Comparison of ENCODE assay signal across 8 cellular contexts in the genomic region with DNA sequence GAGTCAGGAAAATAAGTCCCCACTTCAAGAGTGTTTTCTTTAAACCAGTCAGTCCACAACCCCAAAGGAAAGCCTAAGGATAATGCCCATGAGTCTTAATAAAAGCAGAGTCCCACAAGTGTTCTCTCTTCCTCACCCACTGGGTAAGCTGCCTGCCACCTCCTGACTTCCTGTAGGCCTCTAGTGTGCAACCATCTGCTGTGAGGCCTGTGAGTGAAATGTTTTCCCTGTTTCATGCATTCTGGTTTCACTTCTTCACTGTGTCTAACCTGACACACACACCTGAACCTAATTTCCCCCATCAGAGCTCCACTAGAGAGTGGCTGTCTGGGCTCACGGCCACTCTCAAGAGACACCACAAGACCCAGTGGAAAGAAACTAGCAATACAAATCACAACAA. TPM values are rescaled to one million over a fixed set of nuclear protein-coding genes. Genes with fewer than 3 reads are reported as not detected.
DNase-seq lines count a peak whose midpoint lies in the region; ATAC-seq and TF ChIP-seq lines count a peak whose summit lies in the region.

No MANE protein-coding gene starts in this region.

- peak overlapping the region; percentile 92 to 100 (median 95) for H3K27ac Mint-ChIP-seq in naive thymus-derived CD4-positive, alpha-beta T cell
- no peak overlapping the region for H3K27ac Mint-ChIP-seq in Caco-2 (ENCODE audit: unreplicated experiment)

- H3K79me2 ChIP-seq in OCI-LY7 (ENCODE audit: insufficient read depth, low read depth, low read length) = no peaks in the 10 kb centered on the region

- intact Hi-C loops in OCI-LY7 (cut with micrococcal nuclease; ENCODE audit: unreplicated experiment) = no loop called here
- intact Hi-C loops in naive thymus-derived CD4-positive, alpha-beta T cell (cut with micrococcal nuclease) = loop anchor here (1.0 to 2.0 kb wide), 3 partner anchors 16 to 54 kb away; no protein-coding TSS in a partner anchor
- intact Hi-C loops in Caco-2 (cut with micrococcal nuclease; ENCODE audit: unreplicated experiment) = no loop called here
- intact Hi-C loops in lower leg skin (cut with DNase I; ENCODE audit: low total_unique reads) = no loop called here

- TF ChIP-seq CTCF in OCI-LY7 (conservative IDR thresholded peaks at IDR 0.05; ENCODE audit: low read length) = no peak
- no peak for TF ChIP-seq CTCF in Caco-2 (IDR thresholded peaks at IDR 0.05; ENCODE audit: insufficient read depth in 1 of 2, low read depth in 1 of 2, low read length in 1 of 2, severe bottlenecking in 1 of 2, unreplicated experiment in 1 of 2)
- TF ChIP-seq CTCF in lower leg skin (IDR thresholded peaks at IDR 0.05) = no peak

- no peak for TF ChIP-seq POLR2A in lower leg skin (IDR thresholded peaks at IDR 0.05)

- H3K27me3 Mint-ChIP-seq in naive thymus-derived CD4-positive, alpha-beta T cell = no peaks in the 10 kb centered on the region
- H3K27me3 Mint-ChIP-seq in Caco-2 (ENCODE audit: insufficient read depth, unreplicated experiment) = peaks cover 8% of the 10 kb centered on the region

- no peaks in the 10 kb centered on the region for H3K27me3 ChIP-seq in naive thymus-derived CD4-positive, alpha-beta T cell (ENCODE audit: control insufficient read depth in 2 of 2, insufficient read depth in 2 of 2, low read length in 2 of 2)
- no peaks in the 10 kb centered on the region for H3K27me3 ChIP-seq in Caco-2 (replicated peaks; ENCODE audit: control insufficient read depth, insufficient read depth, low read length)

- no peaks in the 10 kb centered on the region for H4K20me1 ChIP-seq in OCI-LY7 (ENCODE audit: insufficient read depth, low read length)

- CTCF ChIA-PET in OCI-LY7 (lab: Charles Lee; ENCODE audit: unreplicated experiment) (no interaction called here), Caco-2 (lab: Charles Lee) (no interaction called here)
- CTCF ChIA-PET in naive thymus-derived CD4-positive, alpha-beta T cell (lab: Charles Lee) = interaction anchor here (1.0 to 2.6 kb wide), 7 partner anchors 8 to 213 kb away, joined by 3 to 18 read pairs (median 5); no protein-coding TSS in a partner anchor

- peak overlapping the region; percentile 3 to 75 (median 64) for H3K4me3 Mint-ChIP-seq in naive thymus-derived CD4-positive, alpha-beta T cell
- no peak overlapping the region for H3K4me3 Mint-ChIP-seq in Caco-2 (ENCODE audit: unreplicated experiment)

- peak overlapping the region; percentile 55 for H3K4me2 ChIP-seq in OCI-LY7 (ENCODE audit: low read length)

- DNase-seq in OCI-LY7 (ENCODE audit: low spot score) (peak; percentile 88), HUDEP-2 (lab: John Stamatoyannopoulos, UW; ENCODE audit: unreplicated experiment in 76 of 76) (no peak), Caco-2 (no peak), NCI-H2227 treated with DMSO at 0.1 percent for 48 hours (lab: John Stamatoyannopoulos, UW) (no peak), lower leg skin (ENCODE audit: low spot score in 2 of 2) (no peak)
- peak in 8 of 9 donors; percentile 33 to 64 (median 57) for DNase-seq in naive thymus-derived CD4-positive, alpha-beta T cell

- peaks cover 41 to 97% (median 93%) of the 10 kb centered on the region in 7 donors for H3K4me1 Mint-ChIP-seq in naive thymus-derived CD4-positive, alpha-beta T cell
- no peaks in the 10 kb centered on the region for H3K4me1 Mint-ChIP-seq in Caco-2 (ENCODE audit: low read depth, unreplicated experiment)

- H3K36me3 ChIP-seq in OCI-LY7 (ENCODE audit: insufficient read depth, low read length) = no peaks in the 10 kb centered on the region
- no peaks in the 10 kb centered on the region for H3K36me3 ChIP-seq in naive thymus-derived CD4-positive, alpha-beta T cell (ENCODE audit: control insufficient read depth in 2 of 3, insufficient read depth in 3 of 3, low read length in 3 of 3)
- no peaks in the 10 kb centered on the region for H3K36me3 ChIP-seq in Caco-2 (ENCODE audit: control insufficient read depth, insufficient read depth, low read length)

- H3K9me3 ChIP-seq in OCI-LY7 (ENCODE audit: low read length) (no peaks in the 10 kb centered on the region), Caco-2 (0 out of 2 replicates have a peak, but pooled peaks cover 4% of the 10 kb centered on the region)
- no peaks in the 10 kb centered on the region for H3K9me3 ChIP-seq in naive thymus-derived CD4-positive, alpha-beta T cell (ENCODE audit: control insufficient read depth in 2 of 3, low read length in 3 of 3)

- peaks cover 0 to 18% (median 8%) of the 10 kb centered on the region in 11 donors for H3K9me3 Mint-ChIP-seq in naive thymus-derived CD4-positive, alpha-beta T cell
- H3K9me3 Mint-ChIP-seq in Caco-2 (ENCODE audit: unreplicated experiment) = peaks cover 9% of the 10 kb centered on the region

- peak overlapping the region; percentile 90 for H2AFZ ChIP-seq in OCI-LY7 (ENCODE audit: low read length)

- H3K27ac ChIP-seq in OCI-LY7 (ENCODE audit: low read depth, low read length, poor library complexity, severe bottlenecking) = peak overlapping the region; percentile 70
- H3K27ac ChIP-seq in naive thymus-derived CD4-positive, alpha-beta T cell (ENCODE audit: low read depth, low read length) = peak overlapping the region; percentile 70

- H3K4me1 ChIP-seq in OCI-LY7 (ENCODE audit: insufficient read depth, low read length, poor library complexity, severe bottlenecking) (peaks cover 31% of the 10 kb centered on the region), Caco-2 (no peaks in the 10 kb centered on the region)
- peaks cover 48 to 81% of the 10 kb centered on the region in 2 donors for H3K4me1 ChIP-seq in naive thymus-derived CD4-positive, alpha-beta T cell (ENCODE audit: control insufficient read depth in 2 of 2, insufficient read depth in 2 of 2, low read length in 2 of 2)

- ATAC-seq in GM18861 (IDR thresholded peaks at IDR 0.05; ENCODE audit: unreplicated experiment) (peak; percentile 97), HG02798 (IDR thresholded peaks at IDR 0.05; ENCODE audit: poor library complexity, unreplicated experiment) (peak; percentile 93)
- ATAC-seq in naive thymus-derived CD4-positive, alpha-beta T cell = peak; percentile 68

- 100% methylated on average over 1 of the region's 1 CpG for WGBS in lower leg skin, 2 donors

- POLR2A ChIA-PET in OCI-LY7 (lab: Charles Lee) (interaction anchor here (1.0 kb wide), 1 partner anchor 10 kb away, joined by 3 read pairs; no protein-coding TSS in a partner anchor), Caco-2 (lab: Charles Lee) (no interaction called here)
- POLR2A ChIA-PET in naive thymus-derived CD4-positive, alpha-beta T cell (lab: Charles Lee) = interaction anchor here (0.6 to 2.9 kb wide), 9 partner anchors 11 to 214 kb away, joined by 3 to 13 read pairs (median 4); no protein-coding TSS in a partner anchor

- H3K4me3 ChIP-seq in OCI-LY7 (ENCODE audit: low read depth, low read length, poor library complexity, severe bottlenecking) (no peak overlapping the region), Caco-2 (ENCODE audit: low read depth, low read length) (no peak overlapping the region), lower leg skin (ENCODE audit: low read depth, poor library complexity, severe bottlenecking) (no peak overlapping the region)
- H3K4me3 ChIP-seq in naive thymus-derived CD4-positive, alpha-beta T cell (ENCODE audit: low read length) = no peak overlapping the region

- BruUV-seq in OCI-LY7 (replicated peaks; lab: Mats Ljungman, UMichigan) = no TSS peak
- BruUV-seq in Caco-2 (replicated peaks; lab: Mats Ljungman, UMichigan) = no TSS peak

- no peaks in the 10 kb centered on the region for H3K9me2 ChIP-seq in OCI-LY7 (ENCODE audit: insufficient read depth, low read length)

- peaks cover 0 to 23% (median 5%) of the 10 kb centered on the region in 5 donors for H3K36me3 Mint-ChIP-seq in naive thymus-derived CD4-positive, alpha-beta T cell
- no peaks in the 10 kb centered on the region for H3K36me3 Mint-ChIP-seq in Caco-2 (ENCODE audit: insufficient read depth, unreplicated experiment)

RNA-seq across cellular contexts. Expression of gene GDF10, which starts 38.9 kb away (rescaled TPM):
- not detected in 2 replicates for total RNA-seq in OCI-LY7 (2014; rRNA removed; shearing (Covaris generic))
- not detected in 2 replicates for total RNA-seq in OCI-LY7 (2022)
- total RNA-seq in naive thymus-derived CD4-positive, alpha-beta T cell = 1 to 10 TPM in 2 of 5 experiments, under 1 TPM in 2, not detected in 1; 0.16 to 1.6 (median 0.80) TPM
- polyA plus RNA-seq in naive thymus-derived CD4-positive, alpha-beta T cell = under 1 TPM; 0.69 to 0.82 TPM
- total RNA-seq in Caco-2 (2022) = not detected in 2 replicates
- total RNA-seq in lower leg skin = 1 to 10 TPM in 2 of 4 donors, under 1 TPM in 2; 0.23 to 3.9 (median 1.0) TPM

Comparison
In these comparisons a context has a peak if more than half of its experiments do, and no peak if none do; other contexts are left out.
1. DNase-seq: peak in OCI-LY7 (single experiment) and naive thymus-derived CD4-positive, alpha-beta T cell (8 of 9); none in HUDEP-2 (0 of 76), Caco-2 (0 of 2), NCI-H2227 treated with DMSO at 0.1 percent for 48 hours (single experiment) and lower leg skin (0 of 2).
2. intact Hi-C loops: an anchor here in naive thymus-derived CD4-positive, alpha-beta T cell (1.0 to 2.0 kb wide); none called in OCI-LY7, Caco-2 and lower leg skin.
3. Peak in every context shown above with its lines, with median percentiles within 50 percentile points of each other: ATAC-seq.